17 cellular contexts compared by ENCODE assay signal in genomic region chr3:112090899-112091586, GRCh38. TPM values are rescaled to one million over a fixed set of nuclear protein-coding genes. Genes with fewer than 3 reads are reported as not detected.
DNase-seq lines count a peak whose midpoint lies in the region; ATAC-seq and TF ChIP-seq lines count a peak whose summit lies in the region.
"Had no signal": no experiment of that assay in that cellular context is flagged by ENCODE, and none has a peak within 500 bp of the region (broad histone marks: within the 10 kb centered on the region; RNA-seq: fewer than 3 reads in every experiment).

No MANE protein-coding gene starts in this region.

- H3K9me3 Mint-ChIP-seq in MCF 10A (ENCODE audit: unreplicated experiment) = no peaks in the 10 kb centered on the region
- H3K9me3 Mint-ChIP-seq in type B pancreatic cell = peaks cover 4% of the 10 kb centered on the region
- H3K9me3 Mint-ChIP-seq: stimulated activated naive CD8-positive, alpha-beta T cell treated with anti-CD3 and anti-CD28 coated beads, Interleukin-15, Interleukin-2, amounts not matched to agents 100 ng/mL and 50 ng/mL, for 24 hours had no signal

- H3K27ac ChIP-seq in breast epithelium (peak overlapping the region; percentile 51 to 55), hepatocyte (peak overlapping the region; percentile 91)
- H3K27ac ChIP-seq: RWPE1 had no signal

- peaks cover 30% of the 10 kb centered on the region for H3K36me3 Mint-ChIP-seq in MCF 10A (ENCODE audit: insufficient read depth, unreplicated experiment)
- H3K36me3 Mint-ChIP-seq in type B pancreatic cell = peaks cover 12% of the 10 kb centered on the region

- no peak for DNase-seq in breast epithelium (ENCODE audit: low spot score in 2 of 2)
- DNase-seq in MCF 10A (ENCODE audit: unreplicated experiment) = no peak
- DNase-seq in NCI-H2029 treated with DMSO at 0.1 percent for 48 hours (lab: John Stamatoyannopoulos, UW) = peak; percentile 88
- DNase-seq in hepatocyte (ENCODE audit: low spot score) = peak; percentile 32
- DNase-seq in type B pancreatic cell (ENCODE audit: extremely low spot score, unreplicated experiment) = no peak
- DNase-seq in NCI-H1105 (lab: John Stamatoyannopoulos, UW) = no peak
- no peak for DNase-seq in iPS-NIHi7 (ENCODE audit: extremely low spot score)
- DNase-seq: BE2C; mammary epithelial cell; NCI-H1092; stimulated activated CD4-positive, alpha-beta T cell treated with anti-CD3 and anti-CD28 coated beads, Interleukin-2, amount 100 ng/mL, for 48 hours had no signal

- BruUV-seq in MCF 10A (replicated peaks; lab: Mats Ljungman, UMichigan) = no TSS peak

- TF ChIP-seq CTCF in breast epithelium (IDR thresholded peaks at IDR 0.05) = no peak
- TF ChIP-seq CTCF in MCF 10A (IDR thresholded peaks at IDR 0.05; ENCODE audit: unreplicated experiment) = no peak
- TF ChIP-seq CTCF in hepatocyte (IDR thresholded peaks at IDR 0.05; ENCODE audit: poor library complexity) = no peak
- TF ChIP-seq CTCF in type B pancreatic cell (conservative IDR thresholded peaks at IDR 0.05) = no peak

- H3K4me1 Mint-ChIP-seq in MCF 10A (ENCODE audit: insufficient read depth, unreplicated experiment) (peaks cover 29% of the 10 kb centered on the region), type B pancreatic cell (ENCODE audit: unreplicated experiment) (peaks cover 50% of the 10 kb centered on the region)

- H3K4me1 ChIP-seq in breast epithelium (no peaks in the 10 kb centered on the region), hepatocyte (ENCODE audit: insufficient read depth) (peaks cover 39% of the 10 kb centered on the region)
- H3K4me1 ChIP-seq: BE2C had no signal

- POLR2A ChIA-PET in MCF 10A (lab: Yijun Ruan, JAX) = no interaction called here

- H3K27ac Mint-ChIP-seq in MCF 10A (ENCODE audit: low read depth, unreplicated experiment) = no peak overlapping the region
- peak overlapping the region; percentile 62 for H3K27ac Mint-ChIP-seq in type B pancreatic cell
- H3K27ac Mint-ChIP-seq: activated naive CD8-positive, alpha-beta T cell; stimulated activated naive CD8-positive, alpha-beta T cell treated with anti-CD3 and anti-CD28 coated beads, Interleukin-15, Interleukin-2, amounts not matched to agents 100 ng/mL and 50 ng/mL, for 24 hours had no signal

- TF ChIP-seq POLR2A in breast epithelium (IDR thresholded peaks at IDR 0.05) = no peak

- no peaks in the 10 kb centered on the region for H3K9me3 ChIP-seq in breast epithelium
- H3K9me3 ChIP-seq in hepatocyte (ENCODE audit: low read depth) = no peaks in the 10 kb centered on the region
- H3K9me3 ChIP-seq: BE2C had no signal

- no peaks in the 10 kb centered on the region for H3K9me2 ChIP-seq in hepatocyte (replicated peaks; ENCODE audit: insufficient read depth)

- H2AFZ ChIP-seq in hepatocyte = no peak overlapping the region

- no peaks in the 10 kb centered on the region for H3K36me3 ChIP-seq in breast epithelium
- no peaks in the 10 kb centered on the region for H3K36me3 ChIP-seq in hepatocyte (replicated peaks; ENCODE audit: insufficient read depth, low read depth)
- H3K36me3 ChIP-seq: BE2C had no signal

- 37% methylated on average over 6 of the region's 6 CpGs for WGBS in hepatocyte (ENCODE audit: low lambda C conversion rate, missing lambda C conversion rate)

- intact Hi-C loops in breast epithelium (cut with DNase I; ENCODE audit: low total_unique reads) (no loop called here), MCF 10A (cut with micrococcal nuclease) (no loop called here)

- H4K20me1 ChIP-seq in hepatocyte (ENCODE audit: insufficient read depth, poor library complexity, severe bottlenecking) = no peaks in the 10 kb centered on the region

- H3K79me2 ChIP-seq in hepatocyte = peaks cover 37% of the 10 kb centered on the region

- H3K4me3 ChIP-seq in breast epithelium (no peak overlapping the region), hepatocyte (no peak overlapping the region)

- peak overlapping the region; percentile 52 for H3K4me2 ChIP-seq in hepatocyte

- ATAC-seq in GM19395 (IDR thresholded peaks at IDR 0.05; ENCODE audit: unreplicated experiment) = no peak
- ATAC-seq: esophagus mucosa had no signal

- H3K4me3 Mint-ChIP-seq in MCF 10A (ENCODE audit: unreplicated experiment) (no peak overlapping the region), type B pancreatic cell (peak overlapping the region; percentile 24)
- H3K4me3 Mint-ChIP-seq: activated naive CD8-positive, alpha-beta T cell; stimulated activated naive CD8-positive, alpha-beta T cell treated with anti-CD3 and anti-CD28 coated beads, Interleukin-15, Interleukin-2, amounts not matched to agents 100 ng/mL and 50 ng/mL, for 24 hours had no signal

- CTCF ChIA-PET in MCF 10A (lab: Yijun Ruan, JAX) = no interaction called here

- no peaks in the 10 kb centered on the region for H3K27me3 Mint-ChIP-seq in MCF 10A (ENCODE audit: insufficient read depth, unreplicated experiment)
- H3K27me3 Mint-ChIP-seq in type B pancreatic cell = peaks cover 13% of the 10 kb centered on the region

- no peaks in the 10 kb centered on the region for H3K27me3 ChIP-seq in breast epithelium
- no peaks in the 10 kb centered on the region for H3K27me3 ChIP-seq in hepatocyte
- H3K27me3 ChIP-seq: BE2C had no signal

RNA-seq across cellular contexts. Expression of gene C3orf52, which starts 4.9 kb away (rescaled TPM):
- total RNA-seq in breast epithelium (10 to 100 TPM in 1 of 3 donors, 1 to 10 TPM in 1, under 1 TPM in 1; 0.64 to 23.6 (median 8.5) TPM), MCF 10A (2022) (10.4 and 16.1 TPM in 2 replicates), hepatocyte (14.6 and 20.7 TPM in 2 replicates), type B pancreatic cell (ENCODE audit: low replicate concordance) (8.4 and 11.9 TPM in 2 replicates)
- 9.3 and 16.3 TPM in 2 replicates for polyA plus RNA-seq in hepatocyte

RNA-seq across cellular contexts. Expression of gene GCSAM, which starts 42.0 kb away (rescaled TPM):
- total RNA-seq in breast epithelium (1 to 10 TPM in 1 of 3 donors, under 1 TPM in 2; 0.16 to 1.5 (median 0.66) TPM), MCF 10A (2022) (0.29 and 0.63 TPM in 2 replicates), hepatocyte (not detected in 2 replicates), type B pancreatic cell (ENCODE audit: low replicate concordance) (not detected in 2 replicates)
- polyA plus RNA-seq in hepatocyte = 0.66 and 1.3 TPM in 2 replicates
- total RNA-seq: pulmonary artery endothelial cell had no signal

RNA-seq across cellular contexts. Expression of gene TMPRSS7, which starts 56.5 kb away (rescaled TPM):
- total RNA-seq in breast epithelium (under 1 TPM in 1 of 3 donors, not detected in 2; 0.15 TPM), MCF 10A (2022) (0.22 TPM in 1 of 2 replicates, not detected in the other), hepatocyte (0.24 TPM in 1 of 2 replicates, not detected in the other), type B pancreatic cell (ENCODE audit: low replicate concordance) (0.48 TPM in 1 of 2 replicates, not detected in the other)
- 0.06 TPM in 1 of 2 replicates, not detected in the other for polyA plus RNA-seq in hepatocyte
- total RNA-seq: esophagus mucosa, mammary epithelial cell, pulmonary artery endothelial cell had no signal

Comparison
In these comparisons a context has a peak if more than half of its experiments do, and no peak if none do; other contexts are left out.
1. DNase-seq: peak in NCI-H2029 treated with DMSO at 0.1 percent for 48 hours (single experiment) and hepatocyte (single experiment); none in breast epithelium (0 of 2), MCF 10A (single experiment), type B pancreatic cell (single experiment), NCI-H1105 (single experiment) and iPS-NIHi7 (single experiment).